In the genomic region with DNA sequence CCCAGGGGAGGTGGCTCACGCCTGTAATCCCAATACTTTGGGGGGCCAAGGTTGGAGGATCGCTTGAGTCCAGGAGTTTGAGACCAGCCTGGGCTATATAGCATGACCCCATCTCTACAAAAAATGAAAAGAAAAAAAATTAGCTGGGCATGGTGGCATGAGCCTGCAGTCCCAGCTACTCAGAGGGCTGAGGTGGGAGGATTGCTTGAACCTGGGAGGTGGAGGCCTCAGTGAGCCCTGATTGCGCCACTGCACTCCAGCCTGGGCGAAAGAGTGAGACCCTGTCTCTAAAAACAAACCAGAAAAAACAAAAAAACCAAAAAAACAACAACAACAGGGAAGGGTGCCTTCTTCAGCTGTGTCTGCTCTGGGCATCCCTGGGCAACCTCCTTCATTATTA, we compare ENCODE assay signal across 1 cellular context.
TF ChIP-seq lines count a peak whose summit lies in the region.

No MANE protein-coding gene starts in this region.

TF ChIP-seq in GM23338, 12 proteins besides CTCF, POLR2A, EP300 and RAD21:
- TF ChIP-seq, protein P1, sequence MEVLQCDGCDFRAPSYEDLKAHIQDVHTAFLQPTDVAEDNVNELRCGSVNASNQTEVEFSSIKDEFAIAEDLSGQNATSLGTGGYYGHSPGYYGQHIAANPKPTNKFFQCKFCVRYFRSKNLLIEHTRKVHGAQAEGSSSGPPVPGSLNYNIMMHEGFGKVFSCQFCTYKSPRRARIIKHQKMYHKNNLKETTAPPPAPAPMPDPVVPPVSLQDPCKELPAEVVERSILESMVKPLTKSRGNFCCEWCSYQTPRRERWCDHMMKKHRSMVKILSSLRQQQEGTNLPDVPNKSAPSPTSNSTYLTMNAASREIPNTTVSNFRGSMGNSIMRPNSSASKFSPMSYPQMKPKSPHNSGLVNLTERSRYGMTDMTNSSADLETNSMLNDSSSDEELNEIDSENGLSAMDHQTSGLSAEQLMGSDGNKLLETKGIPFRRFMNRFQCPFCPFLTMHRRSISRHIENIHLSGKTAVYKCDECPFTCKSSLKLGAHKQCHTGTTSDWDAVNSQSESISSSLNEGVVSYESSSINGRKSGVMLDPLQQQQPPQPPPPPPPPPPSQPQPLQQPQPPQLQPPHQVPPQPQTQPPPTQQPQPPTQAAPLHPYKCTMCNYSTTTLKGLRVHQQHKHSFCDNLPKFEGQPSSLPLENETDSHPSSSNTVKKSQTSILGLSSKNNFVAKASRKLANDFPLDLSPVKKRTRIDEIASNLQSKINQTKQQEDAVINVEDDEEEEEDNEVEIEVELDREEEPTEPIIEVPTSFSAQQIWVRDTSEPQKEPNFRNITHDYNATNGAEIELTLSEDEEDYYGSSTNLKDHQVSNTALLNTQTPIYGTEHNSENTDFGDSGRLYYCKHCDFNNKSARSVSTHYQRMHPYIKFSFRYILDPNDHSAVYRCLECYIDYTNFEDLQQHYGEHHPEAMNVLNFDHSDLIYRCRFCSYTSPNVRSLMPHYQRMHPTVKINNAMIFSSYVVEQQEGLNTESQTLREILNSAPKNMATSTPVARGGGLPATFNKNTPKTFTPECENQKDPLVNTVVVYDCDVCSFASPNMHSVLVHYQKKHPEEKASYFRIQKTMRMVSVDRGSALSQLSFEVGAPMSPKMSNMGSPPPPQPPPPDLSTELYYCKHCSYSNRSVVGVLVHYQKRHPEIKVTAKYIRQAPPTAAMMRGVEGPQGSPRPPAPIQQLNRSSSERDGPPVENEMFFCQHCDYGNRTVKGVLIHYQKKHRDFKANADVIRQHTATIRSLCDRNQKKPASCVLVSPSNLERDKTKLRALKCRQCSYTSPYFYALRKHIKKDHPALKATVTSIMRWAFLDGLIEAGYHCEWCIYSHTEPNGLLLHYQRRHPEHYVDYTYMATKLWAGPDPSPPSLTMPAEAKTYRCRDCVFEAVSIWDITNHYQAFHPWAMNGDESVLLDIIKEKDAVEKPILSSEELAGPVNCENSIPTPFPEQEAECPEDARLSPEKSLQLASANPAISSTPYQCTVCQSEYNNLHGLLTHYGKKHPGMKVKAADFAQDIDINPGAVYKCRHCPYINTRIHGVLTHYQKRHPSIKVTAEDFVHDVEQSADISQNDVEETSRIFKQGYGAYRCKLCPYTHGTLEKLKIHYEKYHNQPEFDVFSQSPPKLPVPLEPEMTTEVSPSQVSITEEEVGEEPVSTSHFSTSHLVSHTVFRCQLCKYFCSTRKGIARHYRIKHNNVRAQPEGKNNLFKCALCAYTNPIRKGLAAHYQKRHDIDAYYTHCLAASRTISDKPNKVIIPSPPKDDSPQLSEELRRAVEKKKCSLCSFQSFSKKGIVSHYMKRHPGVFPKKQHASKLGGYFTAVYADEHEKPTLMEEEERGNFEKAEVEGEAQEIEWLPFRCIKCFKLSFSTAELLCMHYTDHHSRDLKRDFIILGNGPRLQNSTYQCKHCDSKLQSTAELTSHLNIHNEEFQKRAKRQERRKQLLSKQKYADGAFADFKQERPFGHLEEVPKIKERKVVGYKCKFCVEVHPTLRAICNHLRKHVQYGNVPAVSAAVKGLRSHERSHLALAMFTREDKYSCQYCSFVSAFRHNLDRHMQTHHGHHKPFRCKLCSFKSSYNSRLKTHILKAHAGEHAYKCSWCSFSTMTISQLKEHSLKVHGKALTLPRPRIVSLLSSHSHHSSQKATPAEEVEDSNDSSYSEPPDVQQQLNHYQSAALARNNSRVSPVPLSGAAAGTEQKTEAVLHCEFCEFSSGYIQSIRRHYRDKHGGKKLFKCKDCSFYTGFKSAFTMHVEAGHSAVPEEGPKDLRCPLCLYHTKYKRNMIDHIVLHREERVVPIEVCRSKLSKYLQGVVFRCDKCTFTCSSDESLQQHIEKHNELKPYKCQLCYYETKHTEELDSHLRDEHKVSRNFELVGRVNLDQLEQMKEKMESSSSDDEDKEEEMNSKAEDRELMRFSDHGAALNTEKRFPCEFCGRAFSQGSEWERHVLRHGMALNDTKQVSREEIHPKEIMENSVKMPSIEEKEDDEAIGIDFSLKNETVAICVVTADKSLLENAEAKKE (CRISPR knock-in tag; IDR thresholded peaks at IDR 0.05): no peak
- TF ChIP-seq JUNB (IDR thresholded peaks at IDR 0.05; ENCODE audit: unreplicated experiment): no peak
- no peak for TF ChIP-seq ETS1 (IDR thresholded peaks at IDR 0.05)
- TF ChIP-seq EZH2 (IDR thresholded peaks at IDR 0.05; ENCODE audit: low read depth, unreplicated experiment): no peak
- no peak for TF ChIP-seq NANOG (IDR thresholded peaks at IDR 0.05; ENCODE audit: borderline replicate concordance)
- TF ChIP-seq REST (IDR thresholded peaks at IDR 0.05; ENCODE audit: unreplicated experiment): no peak
- no peak for TF ChIP-seq ZNF331 (CRISPR knock-in tag; IDR thresholded peaks at IDR 0.05; ENCODE audit: low read depth)
- TF ChIP-seq CREB1 (CRISPR knock-in tag; IDR thresholded peaks at IDR 0.05; ENCODE audit: low read depth): no peak
